28 cellular contexts compared by ENCODE assay signal in genomic region chr4:138232364-138232763, GRCh38. TPM values are rescaled to one million over a fixed set of nuclear protein-coding genes. Genes with fewer than 3 reads are reported as not detected.
"Had no signal": no experiment of that assay in that cellular context is flagged by ENCODE, and none has a peak within 500 bp of the region (broad histone marks: within the 10 kb centered on the region; RNA-seq: fewer than 3 reads in every experiment).

No MANE protein-coding gene starts in this region.

- DNase-seq: hypothalamus; immature natural killer cell; kidney; left colon; left lung; lower lobe of right lung; mammary epithelial cell; mesenchymal stem cell; naive thymus-derived CD8-positive, alpha-beta T cell; nucleus accumbens; pancreas; posterior cingulate gyrus; retina; right cardiac atrium; sigmoid colon; small intestine; spleen; stimulated activated CD4-positive, alpha-beta T cell treated with anti-CD3 and anti-CD28 coated beads, Interleukin-4, amount 100 ng/mL, for 24 hours; stimulated activated naive CD4-positive, alpha-beta T cell; tibial artery; trophoblast cell; upper lobe of right lung had no signal

- H3K9me3 ChIP-seq: left lung, lower lobe of right lung, pancreas, prostate gland, sigmoid colon, spleen, suprapubic skin, thoracic aorta, tibial artery, upper lobe of right lung had no signal

- H3K4me1 ChIP-seq: lower lobe of right lung, prostate gland, sigmoid colon, suprapubic skin, tibial artery had no signal

- H3K4me3 ChIP-seq: left lung, lower lobe of right lung, pancreas, prostate gland, sigmoid colon, spleen, suprapubic skin, thoracic aorta, tibial artery, upper lobe of right lung had no signal

- H3K27ac ChIP-seq: left lung, lower lobe of right lung, pancreas, prostate gland, sigmoid colon, spleen, suprapubic skin, thoracic aorta, tibial artery, upper lobe of right lung had no signal

- FAIRE-seq: islet of Langerhans, urothelium cell line had no signal

- H3K27me3 ChIP-seq: left lung, pancreas, sigmoid colon, spleen, suprapubic skin, tibial artery, upper lobe of right lung had no signal

- H3K36me3 ChIP-seq: lower lobe of right lung, pancreas, prostate gland, sigmoid colon, spleen, suprapubic skin, thoracic aorta, tibial artery, upper lobe of right lung had no signal

- ATAC-seq: left colon; left lung; lower lobe of right lung; naive thymus-derived CD8-positive, alpha-beta T cell; pancreas; right cardiac atrium; stimulated activated effector memory CD8-positive, alpha-beta T cell treated with anti-CD3 and anti-CD28 coated beads, Interleukin-12 subunit alpha, Interleukin-12 subunit beta, amount 100 ng/mL, for 72 hours; upper lobe of right lung had no signal

RNA-seq across cellular contexts. Expression of gene SLC7A11, which starts 9.8 kb away (rescaled TPM):
- polyA plus RNA-seq: immature natural killer cell; naive thymus-derived CD8-positive, alpha-beta T cell had no signal
